ENCODE assay signal across 1 cellular context in genomic region chr18:45355944-45356520, GRCh38.
TF ChIP-seq lines count a peak whose summit lies in the region.

No MANE protein-coding gene starts in this region.

TF ChIP-seq in Ishikawa, 13 proteins besides CTCF, POLR2A, EP300 and RAD21 (continued from another document):
- TF ChIP-seq USF1 (IDR thresholded peaks at IDR 0.05) (no peak), NFIC (IDR thresholded peaks at IDR 0.05) (no peak), YY1 (IDR thresholded peaks at IDR 0.05; ENCODE audit: low read depth) (no peak), ZBTB7A (IDR thresholded peaks at IDR 0.05; ENCODE audit: low read depth) (no peak), FOXM1 (IDR thresholded peaks at IDR 0.05; ENCODE audit: borderline replicate concordance, low read depth) (no peak), EGR1 (IDR thresholded peaks at IDR 0.05) (no peak), TAF1 (IDR thresholded peaks at IDR 0.05; ENCODE audit: low read depth) (no peak), MAX (IDR thresholded peaks at IDR 0.05) (no peak), CEBPB (IDR thresholded peaks at IDR 0.05) (no peak)
